ENCODE assay signal across 8 cellular contexts in genomic region chr22:39241632-39242388, GRCh38. TPM values are rescaled to one million over a fixed set of nuclear protein-coding genes. Genes with fewer than 3 reads are reported as not detected.
A peak's percentile ranks its signal among the peaks of the same experiment; 100 is the strongest.
DNase-seq lines count a peak whose midpoint lies in the region; ATAC-seq and TF ChIP-seq lines count a peak whose summit lies in the region.

No MANE protein-coding gene starts in this region.

- peaks cover 64% of the 10 kb centered on the region for H3K27me3 Mint-ChIP-seq in GM23338 (ENCODE audit: insufficient read depth, low read depth, poor library complexity)

- ATAC-seq in GM23338, result no peak

- TF ChIP-seq CTCF in GM23338 (conservative IDR thresholded peaks at IDR 0.05; ENCODE audit: low read depth in 2 of 2) (no peak), fibroblast of pulmonary artery (IDR thresholded peaks at IDR 0.05; ENCODE audit: low read length, missing control alignments) (no peak)

- no peak for DNase-seq in GM23338 (ENCODE audit: low spot score)
- DNase-seq in activated T-cell treated with anti-CD3 and anti-CD28 coated beads for 4 hours, result peak; percentile 46
- no peak for DNase-seq in fibroblast of pulmonary artery (ENCODE audit: low read depth)
- no peak for DNase-seq in cerebellar cortex (ENCODE audit: low spot score)
- DNase-seq in NCI-H2227 (lab: John Stamatoyannopoulos, UW; ENCODE audit: unreplicated experiment), result no peak
- no peak for DNase-seq in NCI-H187 treated with DMSO at 0.1 percent for 48 hours (lab: John Stamatoyannopoulos, UW)
- no peak for DNase-seq in EL

- no peak overlapping the region for H3K27ac ChIP-seq in GM23338 (ENCODE audit: low read depth)

- H3K9ac ChIP-seq in skeletal muscle satellite cell (ENCODE audit: low read depth, low read length), result no peak overlapping the region

- H3K79me2 ChIP-seq in GM23338 (replicated peaks; ENCODE audit: insufficient read depth), result no peaks in the 10 kb centered on the region

- peaks cover 30% of the 10 kb centered on the region for H3K4me1 Mint-ChIP-seq in GM23338

- H3K36me3 Mint-ChIP-seq in GM23338 (ENCODE audit: low read depth), result no peaks in the 10 kb centered on the region; the same call in 2 of the 3 replicates

- H4K20me1 ChIP-seq in GM23338 (replicated peaks; ENCODE audit: insufficient read depth), result no peaks in the 10 kb centered on the region

- H3K9me3 ChIP-seq in skeletal muscle satellite cell (replicated peaks; ENCODE audit: low read length), result no peaks in the 10 kb centered on the region

- H3K4me1 ChIP-seq in GM23338 (ENCODE audit: insufficient read depth) (peaks cover 28% of the 10 kb centered on the region), skeletal muscle satellite cell (ENCODE audit: control insufficient read depth, insufficient read depth, low read length) (peaks cover 51% of the 10 kb centered on the region)

- H3K4me2 ChIP-seq in GM23338 (peak overlapping the region; percentile 92), skeletal muscle satellite cell (ENCODE audit: low read length) (peak overlapping the region; percentile 79)

- no peak overlapping the region for H3K27ac Mint-ChIP-seq in GM23338

- no peaks in the 10 kb centered on the region for H3K9me2 ChIP-seq in GM23338 (ENCODE audit: insufficient read depth)

- peaks cover 5% of the 10 kb centered on the region; the same call in 1 of the 3 replicates for H3K9me3 Mint-ChIP-seq in GM23338

- H3K4me3 ChIP-seq in GM23338, result peak overlapping the region; percentile 78
- peak overlapping the region; percentile 22 for H3K4me3 ChIP-seq in fibroblast of pulmonary artery (replicated peaks; ENCODE audit: low read depth, low read length)
- H3K4me3 ChIP-seq in skeletal muscle satellite cell (ENCODE audit: low read length), result peak overlapping the region; percentile 72

- H3F3A ChIP-seq in GM23338 (replicated peaks; ENCODE audit: low read depth), result peaks cover 13% of the 10 kb centered on the region

- H3K36me3 ChIP-seq in GM23338 (ENCODE audit: insufficient read depth) (no peaks in the 10 kb centered on the region), skeletal muscle satellite cell (ENCODE audit: insufficient read depth, low read length) (no peaks in the 10 kb centered on the region)

- H3K27me3 ChIP-seq in GM23338 (ENCODE audit: insufficient read depth) (peaks cover 72% of the 10 kb centered on the region), skeletal muscle satellite cell (ENCODE audit: control insufficient read depth, insufficient read depth, low read length) (peaks cover 21% of the 10 kb centered on the region)

- no peak overlapping the region for H2AFZ ChIP-seq in GM23338

- H3K4me3 Mint-ChIP-seq in GM23338, result peak overlapping the region; percentile 78

TF ChIP-seq in GM23338, 12 proteins besides CTCF, POLR2A, EP300 and RAD21:
- TF ChIP-seq EZH2 (IDR thresholded peaks at IDR 0.05; ENCODE audit: low read depth, unreplicated experiment), result peak; percentile 50
- no peak for TF ChIP-seq CREB1 (CRISPR knock-in tag; IDR thresholded peaks at IDR 0.05; ENCODE audit: low read depth)

RNA-seq across cellular contexts. Expression of gene PDGFB, which starts 3.0 kb away (rescaled TPM):
- total RNA-seq in GM23338 (2014; rRNA removed; shearing (Covaris generic)), result 5.2 and 8.0 TPM in 2 replicates
- 1.9 and 2.2 TPM in 2 replicates for polyA plus RNA-seq in GM23338 (2016; fragmentation: Nextera tagmentation; extraction: Ambion mirVana)
- total RNA-seq in skeletal muscle satellite cell (2012; rRNA removed), result 0.25 and 0.87 TPM in 2 replicates

Comparison
In these comparisons a context has a peak if more than half of its experiments do, and no peak if none do; other contexts are left out.
1. H3K4me3 ChIP-seq: peak in every context shown above with its lines; median percentile 78 in GM23338; 72 in skeletal muscle satellite cell; 22 in fibroblast of pulmonary artery.